ENCODE assay signal across 12 cellular contexts in the genomic region with DNA sequence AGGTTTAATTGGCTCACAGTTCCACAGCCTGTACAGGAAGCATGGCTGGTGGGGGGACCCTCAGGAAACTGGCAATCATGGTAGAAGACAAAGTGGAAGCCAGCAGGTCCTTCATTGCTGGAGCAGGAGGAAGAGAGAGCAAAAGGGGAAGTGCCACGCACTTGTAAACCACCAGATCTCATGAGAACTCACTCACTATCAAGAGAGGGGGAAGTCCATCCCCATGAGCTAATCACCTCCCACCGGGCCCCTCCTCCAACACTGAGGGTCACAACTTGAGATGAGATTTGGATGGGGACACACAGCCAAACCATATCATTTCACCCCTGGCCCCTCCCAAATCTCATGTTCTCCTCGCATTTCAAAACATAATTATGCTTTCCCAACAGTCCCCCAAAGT.
A peak's percentile ranks its signal among the peaks of the same experiment; 100 is the strongest.
DNase-seq lines count a peak whose midpoint lies in the region; ATAC-seq and TF ChIP-seq lines count a peak whose summit lies in the region.
"Had no signal": no experiment of that assay in that cellular context is flagged by ENCODE, and none has a peak within 500 bp of the region (broad histone marks: within the 10 kb centered on the region; RNA-seq: fewer than 3 reads in every experiment).

No MANE protein-coding gene starts in this region.

- CTCF ChIA-PET in Calu3 (lab: Charles Lee): interaction anchor here (0.9 kb wide), 1 partner anchor 103 kb away, joined by 3 read pairs; no protein-coding TSS in a partner anchor

- no peaks in the 10 kb centered on the region for H3K9me3 Mint-ChIP-seq in Calu3 (ENCODE audit: low read depth, unreplicated experiment)

- no peak overlapping the region for H3K4me3 ChIP-seq in left lung
- H3K4me3 ChIP-seq in transverse colon: no peak overlapping the region
- H3K4me3 ChIP-seq: SJSA1, tibial artery had no signal

- intact Hi-C loops in left lung (cut with DNase I): no loop called here
- intact Hi-C loops in transverse colon (cut with DNase I; ENCODE audit: low total_unique reads): no loop called here
- intact Hi-C loops in Calu3 (cut with micrococcal nuclease; ENCODE audit: unreplicated experiment): no loop called here

- TF ChIP-seq CTCF in left lung (IDR thresholded peaks at IDR 0.05) (no peak), transverse colon (IDR thresholded peaks at IDR 0.05) (no peak), Calu3 (IDR thresholded peaks at IDR 0.05; ENCODE audit: unreplicated experiment) (no peak)

- H3K36me3 Mint-ChIP-seq in Calu3 (ENCODE audit: insufficient read depth, unreplicated experiment): no peaks in the 10 kb centered on the region

- no peak overlapping the region for H3K27ac Mint-ChIP-seq in Calu3 (ENCODE audit: unreplicated experiment)

- peak; percentile 88 for ATAC-seq in GM18511 (IDR thresholded peaks at IDR 0.05; ENCODE audit: unreplicated experiment)
- peak; percentile 80 for ATAC-seq in HG02588 (IDR thresholded peaks at IDR 0.05; ENCODE audit: unreplicated experiment)
- ATAC-seq in left lung: peak; percentile 70

- TF ChIP-seq POLR2A in transverse colon (IDR thresholded peaks at IDR 0.05): no peak

- no peak overlapping the region for H3K4me3 Mint-ChIP-seq in Calu3 (ENCODE audit: low read depth, unreplicated experiment)

- no peaks in the 10 kb centered on the region for H3K27me3 ChIP-seq in left lung
- H3K27me3 ChIP-seq in transverse colon: no peaks in the 10 kb centered on the region
- H3K27me3 ChIP-seq: SJSA1, tibial artery had no signal

- no peaks in the 10 kb centered on the region for H3K27me3 Mint-ChIP-seq in Calu3 (ENCODE audit: unreplicated experiment)

- no peaks in the 10 kb centered on the region for H3K4me1 ChIP-seq in left lung
- H3K4me1 ChIP-seq in transverse colon: no peaks in the 10 kb centered on the region
- H3K4me1 ChIP-seq: SJSA1, tibial artery had no signal

- H3K27ac ChIP-seq in left lung (peak overlapping the region in 1 of 2 donors; percentile 58), transverse colon (no peak overlapping the region)
- H3K27ac ChIP-seq: SJSA1, tibial artery had no signal

- 61 to 79% methylated on average over 3 of the region's 3 CpGs for whole genome bisulfite sequencing in transverse colon (ENCODE audit: low coverage in 1 of 2), 2 donors

- in situ Hi-C loops in transverse colon (cut with MboI; ENCODE audit: low pct_ligation_motif_present in 1 of 4, low pct_unique_long_range_greater_than_20kb in 1 of 4, low sequenced_read_pairs in 3 of 4): no loop called here

- no TSS peak for BruUV-seq in Calu3 (replicated peaks; lab: Mats Ljungman, UMichigan)

- H3K9me3 ChIP-seq in left lung (no peaks in the 10 kb centered on the region), transverse colon (no peaks in the 10 kb centered on the region)
- H3K9me3 ChIP-seq: SJSA1, tibial artery had no signal

- DNase-seq in Kasumi-1 (lab: John Stamatoyannopoulos, UW) (peak; percentile 90 to 93), left lung (peak in 1 of 2 donors; percentile 44), transverse colon (no peak), Calu3 (no peak), GM03348 (ENCODE audit: low spot score) (no peak)
- no peak for DNase-seq in stimulated activated CD8-positive, alpha-beta memory T cell treated with anti-CD3 and anti-CD28 coated beads, Interleukin-4, amount 100 ng/mL, for 48 hours
- DNase-seq: COR-L47, NCI-H1930, tibial artery had no signal

- no peaks in the 10 kb centered on the region for H3K36me3 ChIP-seq in left lung
- no peaks in the 10 kb centered on the region for H3K36me3 ChIP-seq in transverse colon
- H3K36me3 ChIP-seq: SJSA1, tibial artery had no signal

- no peaks in the 10 kb centered on the region for H3K4me1 Mint-ChIP-seq in Calu3 (ENCODE audit: low read depth, unreplicated experiment)

- no peak for TF ChIP-seq EP300 in transverse colon (IDR thresholded peaks at IDR 0.05; ENCODE audit: low read depth)

Comparison
In these comparisons a context has a peak if more than half of its experiments do, and no peak if none do; other contexts are left out.
1. DNase-seq: peak in Kasumi-1 (2 of 2); none in stimulated activated CD8-positive, alpha-beta memory T cell treated with anti-CD3 and anti-CD28 coated beads, Interleukin-4, amount 100 ng/mL, for 48 hours (single experiment), transverse colon (single experiment), Calu3 (single experiment) and GM03348 (single experiment).
2. Peak in every context shown above with its lines, with median percentiles within 50 percentile points of each other: ATAC-seq.